8 cellular contexts compared by ENCODE assay signal in the genomic region with DNA sequence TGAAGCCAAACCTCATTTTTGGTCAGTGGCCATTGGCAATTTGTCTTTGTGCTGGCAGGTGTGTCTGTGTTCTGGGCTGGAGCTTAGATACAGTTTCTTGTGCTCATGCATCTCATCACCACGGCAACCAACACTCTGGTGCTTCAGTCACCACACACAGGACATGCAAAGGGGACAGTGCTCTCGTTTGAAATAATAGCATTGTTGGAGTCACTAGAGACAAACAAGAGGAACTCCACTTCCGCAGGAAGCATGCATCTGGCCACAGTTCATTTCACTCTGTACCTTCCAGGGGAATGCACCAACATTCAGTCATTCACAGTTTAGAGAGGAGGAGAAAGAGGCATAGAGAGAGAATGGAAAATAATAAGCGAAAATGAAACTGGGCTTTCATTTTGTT.
DNase-seq lines count a peak whose midpoint lies in the region; ATAC-seq and TF ChIP-seq lines count a peak whose summit lies in the region.

No MANE protein-coding gene starts in this region.

- no peak overlapping the region for H3K4me3 Mint-ChIP-seq in nephron progenitor cell

- no peaks in the 10 kb centered on the region for H3K27me3 Mint-ChIP-seq in nephron progenitor cell (ENCODE audit: low read depth, poor library complexity)

- no peak overlapping the region for H3K27ac Mint-ChIP-seq in nephron progenitor cell

- DNase-seq in GM12864 (ENCODE audit: low read depth) (peak; percentile 51), dermis microvascular lymphatic vessel endothelial cell (ENCODE audit: low read depth in 2 of 2) (peak; percentile 75 to 99), SHP77 (lab: John Stamatoyannopoulos, UW) (no peak), HuH-7 (ENCODE audit: low spot score) (no peak), nephron progenitor cell (no peak), NCI-H2196 (lab: John Stamatoyannopoulos, UW; ENCODE audit: unreplicated experiment) (no peak)

- H3K9me3 Mint-ChIP-seq in nephron progenitor cell = no peaks in the 10 kb centered on the region

- no peak overlapping the region for H3K4me3 ChIP-seq in GM12864 (ENCODE audit: low read depth, low read length)

- peak; percentile 97 for ATAC-seq in GM19452 (IDR thresholded peaks at IDR 0.05; ENCODE audit: unreplicated experiment)
- ATAC-seq in HG03342 (IDR thresholded peaks at IDR 0.05; ENCODE audit: unreplicated experiment) = peak; percentile 98

- H3K36me3 Mint-ChIP-seq in nephron progenitor cell (ENCODE audit: low read depth) = no peaks in the 10 kb centered on the region

- TF ChIP-seq CTCF in GM12864 (IDR thresholded peaks at IDR 0.05; ENCODE audit: low read depth, low read length, missing control alignments) = no peak
- TF ChIP-seq CTCF in nephron progenitor cell (IDR thresholded peaks at IDR 0.05) = no peak

- H3K4me1 Mint-ChIP-seq in nephron progenitor cell = no peaks in the 10 kb centered on the region

Comparison
In these comparisons a context has a peak if more than half of its experiments do, and no peak if none do; other contexts are left out.
1. DNase-seq: peak in GM12864 (single experiment) and dermis microvascular lymphatic vessel endothelial cell (2 of 2); none in SHP77 (0 of 2), HuH-7 (single experiment), nephron progenitor cell (single experiment) and NCI-H2196 (single experiment).